In the genomic region with DNA sequence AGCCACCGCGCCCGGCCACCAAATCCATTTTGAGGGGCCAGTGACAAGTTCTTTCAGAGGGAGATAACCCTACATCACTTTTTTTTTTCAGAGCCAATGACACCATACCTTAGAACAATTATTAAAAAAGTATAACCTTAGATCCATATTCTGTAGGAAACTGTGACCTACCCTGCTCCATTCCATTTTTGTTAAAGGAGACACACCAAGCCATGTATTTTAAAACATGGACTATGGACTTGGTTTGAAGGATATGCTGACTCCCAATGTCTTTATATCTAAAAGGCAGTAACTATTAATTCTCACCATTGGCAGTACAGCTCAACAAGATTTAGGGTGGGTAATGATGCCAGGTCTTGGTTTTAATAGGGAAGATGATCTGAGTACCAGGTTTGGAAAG, we compare ENCODE assay signal across 1 cellular context.
TF ChIP-seq lines count a peak whose summit lies in the region.

No MANE protein-coding gene starts in this region.

TF ChIP-seq in IMR-90, 13 proteins besides CTCF, POLR2A, EP300 and RAD21:
- no peak for TF ChIP-seq CHD1 (IDR thresholded peaks at IDR 0.05; ENCODE audit: low read depth, low read length)
- TF ChIP-seq FOS (IDR thresholded peaks at IDR 0.05; ENCODE audit: low read depth, low read length) = no peak
- TF ChIP-seq MXI1 (IDR thresholded peaks at IDR 0.05; ENCODE audit: borderline replicate concordance, low read depth, low read length) = no peak
- no peak for TF ChIP-seq MAZ (IDR thresholded peaks at IDR 0.05; ENCODE audit: borderline replicate concordance, low read depth, low read length)
- TF ChIP-seq MAFK (IDR thresholded peaks at IDR 0.05; ENCODE audit: low read depth, low read length) = no peak
- no peak for TF ChIP-seq NFE2L2 (IDR thresholded peaks at IDR 0.05; ENCODE audit: low read depth, low read length)
- TF ChIP-seq RFX5 (IDR thresholded peaks at IDR 0.05; ENCODE audit: low read depth, low read length) = no peak
- TF ChIP-seq, protein P1, sequence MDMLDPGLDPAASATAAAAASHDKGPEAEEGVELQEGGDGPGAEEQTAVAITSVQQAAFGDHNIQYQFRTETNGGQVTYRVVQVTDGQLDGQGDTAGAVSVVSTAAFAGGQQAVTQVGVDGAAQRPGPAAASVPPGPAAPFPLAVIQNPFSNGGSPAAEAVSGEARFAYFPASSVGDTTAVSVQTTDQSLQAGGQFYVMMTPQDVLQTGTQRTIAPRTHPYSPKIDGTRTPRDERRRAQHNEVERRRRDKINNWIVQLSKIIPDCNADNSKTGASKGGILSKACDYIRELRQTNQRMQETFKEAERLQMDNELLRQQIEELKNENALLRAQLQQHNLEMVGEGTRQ (IDR thresholded peaks at IDR 0.05; ENCODE audit: low read depth, low read length) = no peak
- TF ChIP-seq, protein P2, sequence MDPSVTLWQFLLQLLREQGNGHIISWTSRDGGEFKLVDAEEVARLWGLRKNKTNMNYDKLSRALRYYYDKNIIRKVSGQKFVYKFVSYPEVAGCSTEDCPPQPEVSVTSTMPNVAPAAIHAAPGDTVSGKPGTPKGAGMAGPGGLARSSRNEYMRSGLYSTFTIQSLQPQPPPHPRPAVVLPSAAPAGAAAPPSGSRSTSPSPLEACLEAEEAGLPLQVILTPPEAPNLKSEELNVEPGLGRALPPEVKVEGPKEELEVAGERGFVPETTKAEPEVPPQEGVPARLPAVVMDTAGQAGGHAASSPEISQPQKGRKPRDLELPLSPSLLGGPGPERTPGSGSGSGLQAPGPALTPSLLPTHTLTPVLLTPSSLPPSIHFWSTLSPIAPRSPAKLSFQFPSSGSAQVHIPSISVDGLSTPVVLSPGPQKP (IDR thresholded peaks at IDR 0.05; ENCODE audit: borderline replicate concordance, low read depth, low read length) = no peak
- TF ChIP-seq SMC3 (IDR thresholded peaks at IDR 0.05; ENCODE audit: low read depth, low read length) = no peak
